ENCODE assay signal across 31 cellular contexts in the genomic region with DNA sequence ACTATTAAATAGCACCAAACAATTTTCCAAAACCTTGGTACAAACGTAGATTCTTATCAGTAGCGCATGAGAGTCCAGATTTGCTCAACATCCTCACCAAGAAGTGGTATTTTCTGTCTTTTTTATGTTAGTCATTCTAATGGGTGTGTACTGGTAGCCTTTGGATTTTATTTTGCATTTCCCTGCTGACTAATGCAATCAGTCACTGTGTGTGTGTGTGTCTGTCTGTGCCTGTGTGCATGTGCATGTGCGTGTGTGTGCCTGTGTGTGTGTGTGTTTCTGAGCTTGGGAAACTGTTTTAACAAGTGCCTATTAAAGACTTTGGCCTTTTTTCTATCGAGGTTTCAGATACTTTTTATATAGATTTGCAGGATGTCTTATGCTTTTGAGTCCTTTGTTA.
A peak's percentile ranks its signal among the peaks of the same experiment; 100 is the strongest.
DNase-seq lines count a peak whose midpoint lies in the region; ATAC-seq, FAIRE-seq and TF ChIP-seq lines count a peak whose summit lies in the region.
"Had no signal": no experiment of that assay in that cellular context is flagged by ENCODE, and none has a peak within 500 bp of the region (broad histone marks: within the 10 kb centered on the region; RNA-seq: fewer than 3 reads in every experiment).

No MANE protein-coding gene starts in this region.

- no peak overlapping the region for H3K27ac ChIP-seq in foreskin keratinocyte
- H3K27ac ChIP-seq: gastrocnemius medialis, lower lobe of right lung, neutrophil, PC-9, transverse colon had no signal

- no peaks in the 10 kb centered on the region for H3K4me1 ChIP-seq in foreskin keratinocyte
- H3K4me1 ChIP-seq: gastrocnemius medialis, lower lobe of right lung, transverse colon had no signal

- no peaks in the 10 kb centered on the region for H3K36me3 ChIP-seq in bronchial epithelial cell (ENCODE audit: control insufficient read depth, insufficient read depth, low read length)
- H3K36me3 ChIP-seq: gastrocnemius medialis, lower lobe of right lung, neutrophil, transverse colon had no signal

- DNase-seq in EL: peak; percentile 0
- DNase-seq in OCI-M1 (lab: John Stamatoyannopoulos, UW): peak; percentile 5
- DNase-seq in bronchial epithelial cell (ENCODE audit: low read depth): peak; percentile 65
- DNase-seq in foreskin keratinocyte: peak; percentile 72 to 85
- DNase-seq in putamen (ENCODE audit: low spot score): no peak
- DNase-seq in GM13977 (ENCODE audit: low spot score): no peak
- no peak for DNase-seq in HuH-7.5 (ENCODE audit: low spot score)
- DNase-seq: activated CD4-positive, alpha-beta T cell treated with anti-CD3 and anti-CD28 coated beads, Interleukin-2, amount 50 U/mL, for 48 hours; activated CD4-positive, CD25-positive, alpha-beta regulatory T cell treated with anti-CD3 and anti-CD28 coated beads, Interleukin-2, amount 50 U/mL, for 72 hours; activated gamma-delta T cell treated with Interleukin-2 at 50 U/mL for 16 hours; activated T-cell treated with anti-CD3 and anti-CD28 coated beads, Interleukin-2, amount 50 U/mL, for 48 hours; AML-193; CD4-positive, alpha-beta T cell; gastrocnemius medialis; lower lobe of right lung; naive thymus-derived CD4-positive, alpha-beta T cell; NCI-H1105; NCI-H187; NCI-H2171; NCI-H510A treated with DMSO at 0.1 percent for 48 hours; PC-9; Right ventricle myocardium superior; stimulated activated CD4-positive, alpha-beta T cell treated with anti-CD3 and anti-CD28 coated beads, Interleukin-4, amount 100 ng/mL, for 24 hours; transverse colon had no signal

- in situ Hi-C loops in GM13977 (cut with MboI; ENCODE audit: low pct_unique_long_range_greater_than_20kb, low sequenced_read_pairs, unreplicated experiment): no loop called here

- ATAC-seq in foreskin keratinocyte: peak; percentile 80
- no peak for ATAC-seq in HG02678 (IDR thresholded peaks at IDR 0.05; ENCODE audit: unreplicated experiment)
- ATAC-seq: gastrocnemius medialis; GM12878; lower lobe of right lung; naive thymus-derived CD4-positive, alpha-beta T cell; sciatic nerve; SK-N-SH treated with all-trans-retinoic acid at 6 μM for 48 hours had no signal

- FAIRE-seq in bronchial epithelial cell (lab: Jason Lieb, UNC): peak; percentile 40
- FAIRE-seq: endothelial cell of umbilical vein, GM12878, TTC549 had no signal

- TF ChIP-seq CTCF in bronchial epithelial cell (IDR thresholded peaks at IDR 0.05; ENCODE audit: insufficient read depth, low read length, severe bottlenecking) (no peak), foreskin keratinocyte (conservative IDR thresholded peaks at IDR 0.05) (no peak), GM13977 (IDR thresholded peaks at IDR 0.05; ENCODE audit: extremely low read depth, insufficient read depth, missing control alignments) (no peak)

- H3K4me3 ChIP-seq in bronchial epithelial cell (ENCODE audit: low read depth, low read length): no peak overlapping the region
- H3K4me3 ChIP-seq: gastrocnemius medialis, GM12878, lower lobe of right lung, PC-9, transverse colon had no signal

- H3K27me3 ChIP-seq in bronchial epithelial cell (ENCODE audit: control insufficient read depth, insufficient read depth, low read length) (no peaks in the 10 kb centered on the region), foreskin keratinocyte (no peaks in the 10 kb centered on the region)
- H3K27me3 ChIP-seq: gastrocnemius medialis, neutrophil, transverse colon had no signal

Comparison
In these comparisons a context has a peak if more than half of its experiments do, and no peak if none do; other contexts are left out.
1. DNase-seq: peak in EL (single experiment), OCI-M1 (single experiment), bronchial epithelial cell (single experiment) and foreskin keratinocyte (2 of 2); none in putamen (single experiment), GM13977 (single experiment) and HuH-7.5 (single experiment).